18 cellular contexts compared by ENCODE assay signal in the genomic region with DNA sequence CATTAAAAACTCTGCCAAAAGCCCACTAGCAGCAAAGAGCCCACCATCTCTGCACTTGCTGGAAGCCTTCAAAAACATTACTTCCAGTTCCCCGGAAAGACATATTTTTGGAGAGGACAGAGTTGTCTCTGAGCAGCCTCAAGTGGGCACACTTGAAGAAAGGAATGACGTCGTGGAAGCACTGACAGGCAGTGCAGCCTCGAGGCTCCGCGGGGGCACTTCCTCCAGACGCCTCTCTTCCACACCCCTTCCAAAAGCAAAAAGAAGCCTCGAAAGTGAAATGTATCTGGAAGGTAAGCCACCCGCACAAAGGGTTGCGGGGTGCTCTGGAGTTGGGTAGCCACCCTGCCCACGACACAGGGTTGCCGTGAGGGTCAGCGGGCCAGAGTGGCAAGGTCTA. TPM values are rescaled to one million over a fixed set of nuclear protein-coding genes. Genes with fewer than 3 reads are reported as not detected.
DNase-seq lines count a peak whose midpoint lies in the region; ATAC-seq and TF ChIP-seq lines count a peak whose summit lies in the region.
"Had no signal": no experiment of that assay in that cellular context is flagged by ENCODE, and none has a peak within 500 bp of the region (broad histone marks: within the 10 kb centered on the region; RNA-seq: fewer than 3 reads in every experiment).

No MANE protein-coding gene starts in this region.

- ATAC-seq in activated CD8-positive, alpha-beta memory T cell treated with anti-CD3 and anti-CD28 coated beads, Interleukin-2, amount 10 ng/mL, durations not matched to agents 7 days and 5 days = no peak
- ATAC-seq: A549 had no signal

- POLR2A ChIA-PET in A673 (lab: Charles Lee; ENCODE audit: low non-redundant PET) (no interaction called here), OCI-LY7 (lab: Charles Lee) (interaction anchor here (0.8 to 2.7 kb wide), 3 partner anchors 11 to 886 kb away, joined by 3 to 9 read pairs (median 3); a partner anchor contains a TSS)

- H3K9me3 Mint-ChIP-seq in CD14-positive monocyte = no peaks in the 10 kb centered on the region
- no peaks in the 10 kb centered on the region for H3K9me3 Mint-ChIP-seq in activated CD8-positive, alpha-beta memory T cell treated with anti-CD3 and anti-CD28 coated beads, Interleukin-2, amount 10 ng/mL, durations not matched to agents 7 days and 5 days (ENCODE audit: low read depth)
- H3K9me3 Mint-ChIP-seq: CD4-positive, CD25-positive, alpha-beta regulatory T cell had no signal

- no peak overlapping the region for H3K4me3 ChIP-seq in A673 (ENCODE audit: low read depth, low read length, poor library complexity, severe bottlenecking)
- H3K4me3 ChIP-seq in OCI-LY7 (ENCODE audit: low read depth, low read length, poor library complexity, severe bottlenecking) = no peak overlapping the region
- H3K4me3 ChIP-seq: A549, HAP-1, SJSA1 had no signal

- no peaks in the 10 kb centered on the region for H4K20me1 ChIP-seq in OCI-LY7 (ENCODE audit: insufficient read depth, low read length)

- no peaks in the 10 kb centered on the region for H3K9me3 ChIP-seq in A673 (ENCODE audit: low read depth, low read length, poor library complexity, severe bottlenecking)
- H3K9me3 ChIP-seq in OCI-LY7 (ENCODE audit: low read length) = no peaks in the 10 kb centered on the region
- H3K9me3 ChIP-seq: A549, HAP-1, SJSA1 had no signal

- H2AFZ ChIP-seq in OCI-LY7 (ENCODE audit: low read length) = no peak overlapping the region

- H3K27me3 Mint-ChIP-seq in CD14-positive monocyte (ENCODE audit: low read depth in 3 of 3) = peaks cover 0 to 5% (median 0%) of the 10 kb centered on the region in 3 donors
- H3K27me3 Mint-ChIP-seq in activated CD8-positive, alpha-beta memory T cell treated with anti-CD3 and anti-CD28 coated beads, Interleukin-2, amount 10 ng/mL, durations not matched to agents 7 days and 5 days = no peaks in the 10 kb centered on the region
- H3K27me3 Mint-ChIP-seq: CD4-positive, CD25-positive, alpha-beta regulatory T cell had no signal

- H3K27ac Mint-ChIP-seq in CD14-positive monocyte = peak overlapping the region; percentile 1 to 79 (median 77)
- no peak overlapping the region for H3K27ac Mint-ChIP-seq in activated CD8-positive, alpha-beta memory T cell treated with anti-CD3 and anti-CD28 coated beads, Interleukin-2, amount 10 ng/mL, durations not matched to agents 7 days and 5 days

- BruUV-seq in A673 (replicated peaks; lab: Mats Ljungman, UMichigan) (no TSS peak), OCI-LY7 (replicated peaks; lab: Mats Ljungman, UMichigan) (TSS peak; percentile 37)

- intact Hi-C loops in A673 (cut with micrococcal nuclease; ENCODE audit: unreplicated experiment) = no loop called here
- intact Hi-C loops in CD14-positive monocyte (cut with micrococcal nuclease) = loop anchor here in 1 of 2 donors (10.0 kb wide), 1 partner anchor 274 kb away; no protein-coding TSS in a partner anchor
- intact Hi-C loops in OCI-LY7 (cut with micrococcal nuclease; ENCODE audit: unreplicated experiment) = no loop called here

- H3K4me3 Mint-ChIP-seq in CD14-positive monocyte = peak overlapping the region; percentile 34 to 35
- no peak overlapping the region for H3K4me3 Mint-ChIP-seq in activated CD8-positive, alpha-beta memory T cell treated with anti-CD3 and anti-CD28 coated beads, Interleukin-2, amount 10 ng/mL, durations not matched to agents 7 days and 5 days
- H3K4me3 Mint-ChIP-seq: CD4-positive, CD25-positive, alpha-beta regulatory T cell had no signal

- H3K36me3 Mint-ChIP-seq in CD14-positive monocyte = peaks cover 8 to 15% of the 10 kb centered on the region in 2 donors
- H3K36me3 Mint-ChIP-seq in activated CD8-positive, alpha-beta memory T cell treated with anti-CD3 and anti-CD28 coated beads, Interleukin-2, amount 10 ng/mL, durations not matched to agents 7 days and 5 days = peaks cover 32% of the 10 kb centered on the region

- H3K27ac ChIP-seq in A673 (ENCODE audit: low read depth, low read length, poor library complexity, severe bottlenecking) = no peak overlapping the region
- H3K27ac ChIP-seq in OCI-LY7 (ENCODE audit: low read depth, low read length, poor library complexity, severe bottlenecking) = peak overlapping the region; percentile 100
- peak overlapping the region; percentile 23 for H3K27ac ChIP-seq in cingulate gyrus (ENCODE audit: low read depth, low read length)
- H3K27ac ChIP-seq: A549, SJSA1 had no signal

- peaks cover 62% of the 10 kb centered on the region for H3K4me1 Mint-ChIP-seq in CD14-positive monocyte
- H3K4me1 Mint-ChIP-seq in activated CD8-positive, alpha-beta memory T cell treated with anti-CD3 and anti-CD28 coated beads, Interleukin-2, amount 10 ng/mL, durations not matched to agents 7 days and 5 days = peaks cover 7% of the 10 kb centered on the region

- no peaks in the 10 kb centered on the region for H3K9me2 ChIP-seq in OCI-LY7 (ENCODE audit: insufficient read depth, low read length)

- H3K4me1 ChIP-seq in A673 (ENCODE audit: insufficient read depth, low read length, poor library complexity, severe bottlenecking) (peaks cover 13% of the 10 kb centered on the region), OCI-LY7 (ENCODE audit: insufficient read depth, low read length, poor library complexity, severe bottlenecking) (peaks cover 67% of the 10 kb centered on the region)
- H3K4me1 ChIP-seq: SJSA1 had no signal

- H3K36me3 ChIP-seq in A673 (ENCODE audit: insufficient read depth, low read length, poor library complexity, severe bottlenecking) (peaks cover 20% of the 10 kb centered on the region), OCI-LY7 (ENCODE audit: insufficient read depth, low read length) (peaks cover 91% of the 10 kb centered on the region)
- H3K36me3 ChIP-seq: SJSA1 had no signal

- H3K27me3 ChIP-seq in A673 (replicated peaks; ENCODE audit: insufficient read depth, low read depth, low read length, poor library complexity) = no peaks in the 10 kb centered on the region
- H3K27me3 ChIP-seq: SJSA1 had no signal

- H3K4me2 ChIP-seq in OCI-LY7 (ENCODE audit: low read length) = peak overlapping the region; percentile 73
- H3K4me2 ChIP-seq: A549 had no signal

- peak; percentile 57 for DNase-seq in A673 (ENCODE audit: low spot score)
- DNase-seq in CD14-positive monocyte (ENCODE audit: low spot score) = peak; percentile 45
- no peak for DNase-seq in OCI-LY7 (ENCODE audit: low spot score)
- no peak for DNase-seq in activated CD8-positive, alpha-beta memory T cell treated with anti-CD3 and anti-CD28 coated beads, Interleukin-2, amount 10 ng/mL, durations not matched to agents 7 days and 5 days
- no peak for DNase-seq in Ammon's horn (ENCODE audit: low spot score)
- no peak for DNase-seq in central memory CD4-positive, alpha-beta T cell
- DNase-seq in activated CD4-positive, alpha-beta T cell treated with anti-CD3 and anti-CD28 coated beads, Interleukin-2, amount 50 U/mL, for 48 hours = no peak
- DNase-seq: CD4-positive, CD25-positive, alpha-beta regulatory T cell; COR-L47; DMS153; GDM1; Kasumi-1; NCI-H1694 treated with DMSO at 0.1 percent for 48 hours; NCI-H510A had no signal

- TF ChIP-seq CTCF in A673 (conservative IDR thresholded peaks at IDR 0.05; ENCODE audit: low read depth, low read length) (no peak), CD14-positive monocyte (IDR thresholded peaks at IDR 0.05) (no peak), OCI-LY7 (conservative IDR thresholded peaks at IDR 0.05; ENCODE audit: low read length) (no peak)

- CTCF ChIA-PET in A673 (lab: Charles Lee) (no interaction called here), OCI-LY7 (lab: Charles Lee; ENCODE audit: unreplicated experiment) (no interaction called here)
- CTCF ChIA-PET in activated CD8-positive, alpha-beta memory T cell treated with anti-CD3 and anti-CD28 coated beads, Interleukin-2, amount 10 ng/mL, durations not matched to agents 7 days and 5 days (lab: Charles Lee) = no interaction called here

- H3K79me2 ChIP-seq in OCI-LY7 (ENCODE audit: insufficient read depth, low read depth, low read length) = peaks cover 42% of the 10 kb centered on the region; the same call in 1 of the 2 replicates

RNA-seq across cellular contexts. Expression of a gene that starts 25.9 kb away (rescaled TPM):
- total RNA-seq in A673 (2021) (25.8 and 28.6 TPM in 2 replicates), OCI-LY7 (2022) (64.7 and 69.8 TPM in 2 replicates)
- 1 to 10 TPM; 2.4 to 2.9 TPM for polyA plus RNA-seq in CD14-positive monocyte
- 60.7 and 71.0 TPM in 2 replicates for total RNA-seq in OCI-LY7 (2014; rRNA removed; shearing (Covaris generic))
- 10 to 100 TPM; 32.3 to 45.8 TPM for total RNA-seq in activated CD8-positive, alpha-beta memory T cell treated with anti-CD3 and anti-CD28 coated beads, Interleukin-2, amount 10 ng/mL, durations not matched to agents 7 days and 5 days

RNA-seq across cellular contexts. Expression of a gene that starts 26.0 kb away (rescaled TPM):
- total RNA-seq in A673 (2021) (18.3 and 19.5 TPM in 2 replicates), OCI-LY7 (2022) (27.0 and 32.3 TPM in 2 replicates)
- polyA plus RNA-seq in CD14-positive monocyte = 10 to 100 TPM; 12.2 to 18.3 TPM
- 16.4 and 22.2 TPM in 2 replicates for total RNA-seq in OCI-LY7 (2014; rRNA removed; shearing (Covaris generic))
- 10 to 100 TPM; 18.4 to 19.1 TPM for total RNA-seq in activated CD8-positive, alpha-beta memory T cell treated with anti-CD3 and anti-CD28 coated beads, Interleukin-2, amount 10 ng/mL, durations not matched to agents 7 days and 5 days

RNA-seq across cellular contexts. Expression of a gene that starts 56.5 kb away (rescaled TPM):
- total RNA-seq in A673 (2021) (7.6 and 9.5 TPM in 2 replicates), OCI-LY7 (2022) (not detected in 2 replicates)
- polyA plus RNA-seq in CD14-positive monocyte = not detected
- not detected in 2 replicates for total RNA-seq in OCI-LY7 (2014; rRNA removed; shearing (Covaris generic))
- total RNA-seq in activated CD8-positive, alpha-beta memory T cell treated with anti-CD3 and anti-CD28 coated beads, Interleukin-2, amount 10 ng/mL, durations not matched to agents 7 days and 5 days = not detected
- total RNA-seq: CD4-positive, CD25-positive, alpha-beta regulatory T cell; SJSA1 had no signal

Comparison
In these comparisons a context has a peak if more than half of its experiments do, and no peak if none do; other contexts are left out.
1. DNase-seq: peak in A673 (single experiment) and CD14-positive monocyte (single experiment); none in OCI-LY7 (single experiment), activated CD8-positive, alpha-beta memory T cell treated with anti-CD3 and anti-CD28 coated beads, Interleukin-2, amount 10 ng/mL, durations not matched to agents 7 days and 5 days (single experiment), Ammon's horn (single experiment), central memory CD4-positive, alpha-beta T cell (single experiment) and activated CD4-positive, alpha-beta T cell treated with anti-CD3 and anti-CD28 coated beads, Interleukin-2, amount 50 U/mL, for 48 hours (0 of 2).